Comparison of ENCODE assay signal across 8 cellular contexts in genomic region chr7:107743567-107744344, GRCh38. TPM values are rescaled to one million over a fixed set of nuclear protein-coding genes. Genes with fewer than 3 reads are reported as not detected.
DNase-seq lines count a peak whose midpoint lies in the region; ATAC-seq and TF ChIP-seq lines count a peak whose summit lies in the region.

CBLL1 (plus strand) TSS chr7:107744142; CDS start chr7:107744164, 22 bp downstream.

- H3K4me1 Mint-ChIP-seq in Caco-2 (ENCODE audit: low read depth, unreplicated experiment) (peaks cover 22% of the 10 kb centered on the region), memory B cell (peaks cover 20% of the 10 kb centered on the region)
- peaks cover 28 to 39% of the 10 kb centered on the region in 2 donors for H3K4me1 Mint-ChIP-seq in effector memory CD8-positive, alpha-beta T cell (ENCODE audit: low read depth in 2 of 2)

- intact Hi-C loops in Caco-2 (cut with micrococcal nuclease; ENCODE audit: unreplicated experiment): loop anchor here (1.0 kb wide), 3 partner anchors 131 to 575 kb away; no protein-coding TSS in a partner anchor

- H3K9me3 Mint-ChIP-seq in Caco-2 (ENCODE audit: unreplicated experiment) (no peaks in the 10 kb centered on the region), memory B cell (no peaks in the 10 kb centered on the region)
- no peaks in the 10 kb centered on the region for H3K9me3 Mint-ChIP-seq in effector memory CD8-positive, alpha-beta T cell

- CTCF ChIA-PET in Caco-2 (lab: Charles Lee): interaction anchor here (0.5 to 4.3 kb wide), 19 partner anchors 19 to 575 kb away, joined by 3 to 134 read pairs (median 5); partner anchors contain the start of genes DLD and HBP1

- H3K4me1 ChIP-seq in Caco-2: peaks cover 10% of the 10 kb centered on the region

- TSS peak; percentile 71 for BruUV-seq in Caco-2 (replicated peaks; lab: Mats Ljungman, UMichigan)

- peak within 1 kb of the TSS; percentile 98 for H3K27ac Mint-ChIP-seq in Caco-2 (ENCODE audit: unreplicated experiment)
- peak within 1 kb of the TSS; percentile 98 to 99 for H3K27ac Mint-ChIP-seq in effector memory CD8-positive, alpha-beta T cell
- H3K27ac Mint-ChIP-seq in memory B cell: peak within 1 kb of the TSS; percentile 97

- TF ChIP-seq CTCF in Caco-2 (IDR thresholded peaks at IDR 0.05; ENCODE audit: insufficient read depth in 1 of 2, low read depth in 1 of 2, low read length in 1 of 2, severe bottlenecking in 1 of 2, unreplicated experiment in 1 of 2): peak; percentile 47 to 87

- peak; percentile 85 for ATAC-seq in GM21360 (IDR thresholded peaks at IDR 0.05; ENCODE audit: unreplicated experiment)
- peak; percentile 88 for ATAC-seq in effector memory CD8-positive, alpha-beta T cell (replicated peaks)
- peak; percentile 84 for ATAC-seq in memory B cell (ENCODE audit: low read depth)

- H3K36me3 Mint-ChIP-seq in Caco-2 (ENCODE audit: insufficient read depth, unreplicated experiment): no peaks in the 10 kb centered on the region
- H3K36me3 Mint-ChIP-seq in effector memory CD8-positive, alpha-beta T cell (ENCODE audit: insufficient read depth): peaks cover 32% of the 10 kb centered on the region
- peaks cover 3% of the 10 kb centered on the region for H3K36me3 Mint-ChIP-seq in memory B cell

- POLR2A ChIA-PET in Caco-2 (lab: Charles Lee): interaction anchor here (0.6 to 2.1 kb wide), 9 partner anchors 52 to 402 kb away, joined by 3 to 15 read pairs (median 4); partner anchors contain the start of genes COG5, DLD and DUS4L

- no peaks in the 10 kb centered on the region for H3K9me3 ChIP-seq in Caco-2

- peak within 1 kb of the TSS; percentile 90 for H3K4me3 ChIP-seq in Caco-2 (ENCODE audit: low read depth, low read length)

- H3K27me3 Mint-ChIP-seq in Caco-2 (ENCODE audit: insufficient read depth, unreplicated experiment): peaks cover 5% of the 10 kb centered on the region
- no peaks in the 10 kb centered on the region for H3K27me3 Mint-ChIP-seq in effector memory CD8-positive, alpha-beta T cell
- H3K27me3 Mint-ChIP-seq in memory B cell: no peaks in the 10 kb centered on the region

- no peaks in the 10 kb centered on the region for H3K36me3 ChIP-seq in Caco-2 (ENCODE audit: control insufficient read depth, insufficient read depth, low read length)

- no peaks in the 10 kb centered on the region for H3K27me3 ChIP-seq in Caco-2 (replicated peaks; ENCODE audit: control insufficient read depth, insufficient read depth, low read length)

- peak within 1 kb of the TSS; percentile 99 for H3K4me3 Mint-ChIP-seq in Caco-2 (ENCODE audit: unreplicated experiment)
- H3K4me3 Mint-ChIP-seq in effector memory CD8-positive, alpha-beta T cell: peak within 1 kb of the TSS; percentile 96 to 99
- H3K4me3 Mint-ChIP-seq in memory B cell: peak within 1 kb of the TSS; percentile 98

- DNase-seq in Caco-2 (peak; percentile 96 to 98), HT1080 (ENCODE audit: low read depth) (peak; percentile 97), NOMO-1 (lab: John Stamatoyannopoulos, UW; ENCODE audit: unreplicated experiment in 2 of 2) (peak; percentile 73 to 86), memory B cell (ENCODE audit: low spot score in 2 of 2) (peak; percentile 96 to 97)
- DNase-seq in activated CD8-positive, alpha-beta memory T cell treated with anti-CD3 and anti-CD28 coated beads for 4 hours (ENCODE audit: low read depth in 2 of 2): peak; percentile 95 to 96
- DNase-seq in effector memory CD8-positive, alpha-beta T cell: peak; percentile 98 to 99 (median 98)
- DNase-seq in stimulated activated CD8-positive, alpha-beta memory T cell treated with anti-CD3 and anti-CD28 coated beads, Interleukin-12 subunit alpha, Interleukin-12 subunit beta, amount 100 ng/mL, for 24 hours (ENCODE audit: extremely low read depth): peak; percentile 99

RNA-seq across cellular contexts. Expression of gene CBLL1, which starts in this region (rescaled TPM):
- total RNA-seq in Caco-2 (2022): 35.9 and 39.1 TPM in 2 replicates
- total RNA-seq in HT1080 (2014; rRNA removed; shearing (Covaris generic)): 25.2 and 29.5 TPM in 2 replicates
- polyA plus RNA-seq in HT1080 (2015; cell fraction: cytosol; rRNA removed): 21.1 and 29.1 TPM in 2 replicates
- 47.4 and 59.1 TPM in 2 replicates for polyA plus RNA-seq in HT1080 (2015; cell fraction: nucleus; rRNA removed)

Comparison
In these comparisons a context has a peak if more than half of its experiments do, and no peak if none do; other contexts are left out.
1. Peak in every context shown above with its lines: DNase-seq, ATAC-seq and H3K4me3 ChIP-seq.